In the genomic region with DNA sequence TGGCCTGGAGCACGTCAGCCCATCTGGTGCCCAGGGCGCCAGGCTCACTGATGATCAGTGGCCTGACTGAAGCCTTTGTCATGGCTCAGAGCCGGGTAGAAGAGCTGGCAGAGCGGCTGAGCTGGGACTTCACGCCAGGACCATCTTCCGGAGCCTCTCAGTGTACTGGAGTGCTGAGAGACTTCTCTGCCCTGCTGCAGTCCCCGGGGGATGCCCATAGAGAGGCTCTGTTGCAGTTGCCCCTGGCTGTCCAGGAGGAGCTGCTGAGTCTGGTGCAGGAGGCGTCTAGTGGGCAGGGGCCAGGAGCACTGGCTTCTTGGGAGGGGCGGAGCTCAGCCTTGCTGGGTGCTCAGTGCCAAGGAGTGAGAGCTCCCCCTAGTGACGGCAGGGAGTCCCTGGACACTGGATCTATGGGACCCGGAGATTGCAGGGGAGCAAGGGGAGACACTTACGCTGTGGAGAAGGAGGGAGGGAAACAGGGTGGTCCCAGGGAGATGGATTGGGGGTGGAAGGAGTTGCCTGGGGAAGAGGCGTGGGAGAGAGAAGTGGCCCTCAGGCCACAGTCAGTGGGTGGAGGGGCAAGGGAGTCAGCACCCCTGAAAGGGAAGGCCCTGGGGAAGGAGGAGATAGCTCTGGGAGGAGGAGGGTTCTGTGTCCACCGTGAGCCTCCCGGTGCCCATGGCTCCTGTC, we compare ENCODE assay signal across 8 cellular contexts. TPM values are rescaled to one million over a fixed set of nuclear protein-coding genes. Genes with fewer than 3 reads are reported as not detected.
A peak's percentile ranks its signal among the peaks of the same experiment; 100 is the strongest.
DNase-seq lines count a peak whose midpoint lies in the region; ATAC-seq and TF ChIP-seq lines count a peak whose summit lies in the region.

No MANE protein-coding gene starts in this region.

- peak; percentile 95 for TF ChIP-seq CTCF in OCI-LY3 (IDR thresholded peaks at IDR 0.05; ENCODE audit: low read depth, low read length)

- H3K27ac ChIP-seq in HUES64 (ENCODE audit: low read depth, low read length) (no peak overlapping the region; the same call in 1 of the 2 replicates), OCI-LY3 (ENCODE audit: low read length) (peak overlapping the region; percentile 88), epithelial cell of prostate (peak overlapping the region; percentile 96), muscle layer of colon (ENCODE audit: low read depth, low read length) (peak overlapping the region; percentile 98)

- H3K27me3 ChIP-seq in HUES64 (ENCODE audit: insufficient read depth, low read length) (peaks cover 11% of the 10 kb centered on the region), OCI-LY3 (ENCODE audit: low read depth, low read length) (no peaks in the 10 kb centered on the region), muscle layer of colon (ENCODE audit: control insufficient read depth in 1 of 2, insufficient read depth in 2 of 2, low read length in 2 of 2) (no peaks in the 10 kb centered on the region)

- 0 out of 2 replicates have a peak, but pooled peaks cover 5% of the 10 kb centered on the region for H4K20me1 ChIP-seq in OCI-LY3 (ENCODE audit: insufficient read depth, low read length)

- peak; percentile 84 for DNase-seq in DMS114 treated with DMSO at 0.1 percent for 48 hours (lab: John Stamatoyannopoulos, UW; ENCODE audit: unreplicated experiment)
- DNase-seq in activated T-cell treated with anti-CD3 and anti-CD28 coated beads for 1 hour (ENCODE audit: low read depth) = peak; percentile 88
- peak; percentile 76 for DNase-seq in epithelial cell of prostate (ENCODE audit: low read depth, low spot score)
- peak; percentile 96 for DNase-seq in stimulated activated CD8-positive, alpha-beta memory T cell treated with anti-CD3 and anti-CD28 coated beads, Interleukin-4, amount 100 ng/mL, for 48 hours

- peak; percentile 45 for ATAC-seq in GM21447 (IDR thresholded peaks at IDR 0.05; ENCODE audit: unreplicated experiment)

- 48% methylated on average over 15 of the region's 15 CpGs for WGBS in HUES64

- peaks cover 18% of the 10 kb centered on the region for H3K79me2 ChIP-seq in OCI-LY3 (ENCODE audit: low read length)

- H3K9me3 ChIP-seq in HUES64 (ENCODE audit: insufficient read depth, low read depth, low read length) (no peaks in the 10 kb centered on the region), OCI-LY3 (ENCODE audit: insufficient read depth, low read length) (no peaks in the 10 kb centered on the region), muscle layer of colon (ENCODE audit: low read length) (no peaks in the 10 kb centered on the region)

- peak overlapping the region; percentile 95 for H3K4me2 ChIP-seq in OCI-LY3 (ENCODE audit: low read length)

- H3K9ac ChIP-seq in HUES64 (ENCODE audit: low read depth, low read length) (no peak overlapping the region), OCI-LY3 (ENCODE audit: low read length) (peak overlapping the region; percentile 99), muscle layer of colon (ENCODE audit: low read length) (peak overlapping the region; percentile 100)

- H3K36me3 ChIP-seq in HUES64 (ENCODE audit: insufficient read depth, low read length) (peaks cover 17% of the 10 kb centered on the region), OCI-LY3 (replicated peaks; ENCODE audit: low read depth, low read length) (peaks cover 36% of the 10 kb centered on the region), muscle layer of colon (ENCODE audit: insufficient read depth, low read length) (peaks cover 39% of the 10 kb centered on the region)

- H3K4me3 ChIP-seq in HUES64 (ENCODE audit: low read length) = peak overlapping the region; percentile 78; the same call in 1 of the 2 replicates
- peak overlapping the region; percentile 98 for H3K4me3 ChIP-seq in OCI-LY3 (ENCODE audit: low read length)
- peak overlapping the region; percentile 72 to 94 for H3K4me3 ChIP-seq in muscle layer of colon (ENCODE audit: low read depth in 1 of 2, low read length in 2 of 2)

- H3K4me1 ChIP-seq in HUES64 (ENCODE audit: insufficient read depth, low read length) (peaks cover 10% of the 10 kb centered on the region; the same call in 1 of the 2 replicates), OCI-LY3 (ENCODE audit: low read length) (peaks cover 15% of the 10 kb centered on the region), muscle layer of colon (ENCODE audit: insufficient read depth, low read length) (peaks cover 27% of the 10 kb centered on the region)

- H2AFZ ChIP-seq in OCI-LY3 (ENCODE audit: low read depth, low read length) = no peak overlapping the region

RNA-seq across cellular contexts. Expression of a gene that starts 2.0 kb away (rescaled TPM):
- polyA plus RNA-seq in HUES64 (2013, experiment 1 of 2) = 11.2 TPM
- polyA plus RNA-seq in HUES64 (2013, experiment 2 of 2) = 15.0 TPM

RNA-seq across cellular contexts. Expression of a gene that starts 2.2 kb away (rescaled TPM):
- 0.25 TPM for polyA plus RNA-seq in HUES64 (2013, experiment 1 of 2)
- polyA plus RNA-seq in HUES64 (2013, experiment 2 of 2) = 0.44 TPM

RNA-seq across cellular contexts. Expression of a gene that starts 10.9 kb away (rescaled TPM):
- 45.6 TPM for polyA plus RNA-seq in HUES64 (2013, experiment 1 of 2)
- 40.9 TPM for polyA plus RNA-seq in HUES64 (2013, experiment 2 of 2)

RNA-seq across cellular contexts. Expression of a gene that starts 32.9 kb away (rescaled TPM):
- polyA plus RNA-seq in HUES64 (2013, experiment 1 of 2) = 10.5 TPM
- 13.0 TPM for polyA plus RNA-seq in HUES64 (2013, experiment 2 of 2)
